ENCODE assay signal across 1 cellular context in the genomic region with DNA sequence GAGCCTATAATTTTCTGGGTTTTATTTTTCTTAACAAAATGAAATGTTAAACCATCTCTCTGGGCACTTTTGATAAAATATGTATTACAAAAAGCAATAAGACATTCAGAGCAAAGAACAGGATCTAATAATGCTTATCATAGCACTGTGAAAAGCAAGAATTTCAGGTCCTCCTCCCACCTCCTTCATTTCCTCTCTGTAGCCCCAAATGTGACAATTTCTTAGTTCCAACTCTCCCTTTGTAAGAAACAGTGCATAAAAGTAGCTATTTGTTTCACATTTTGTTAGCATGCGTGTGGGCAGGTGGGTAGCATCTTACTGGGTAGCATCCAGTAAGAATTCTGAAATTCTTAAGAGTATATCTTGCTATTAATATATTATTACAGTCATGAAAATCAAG.
TF ChIP-seq lines count a peak whose summit lies in the region.

No MANE protein-coding gene starts in this region.

TF ChIP-seq in WTC11, 78 proteins besides CTCF, POLR2A, EP300 and RAD21 (continued from another document):
- TF ChIP-seq, protein P1, sequence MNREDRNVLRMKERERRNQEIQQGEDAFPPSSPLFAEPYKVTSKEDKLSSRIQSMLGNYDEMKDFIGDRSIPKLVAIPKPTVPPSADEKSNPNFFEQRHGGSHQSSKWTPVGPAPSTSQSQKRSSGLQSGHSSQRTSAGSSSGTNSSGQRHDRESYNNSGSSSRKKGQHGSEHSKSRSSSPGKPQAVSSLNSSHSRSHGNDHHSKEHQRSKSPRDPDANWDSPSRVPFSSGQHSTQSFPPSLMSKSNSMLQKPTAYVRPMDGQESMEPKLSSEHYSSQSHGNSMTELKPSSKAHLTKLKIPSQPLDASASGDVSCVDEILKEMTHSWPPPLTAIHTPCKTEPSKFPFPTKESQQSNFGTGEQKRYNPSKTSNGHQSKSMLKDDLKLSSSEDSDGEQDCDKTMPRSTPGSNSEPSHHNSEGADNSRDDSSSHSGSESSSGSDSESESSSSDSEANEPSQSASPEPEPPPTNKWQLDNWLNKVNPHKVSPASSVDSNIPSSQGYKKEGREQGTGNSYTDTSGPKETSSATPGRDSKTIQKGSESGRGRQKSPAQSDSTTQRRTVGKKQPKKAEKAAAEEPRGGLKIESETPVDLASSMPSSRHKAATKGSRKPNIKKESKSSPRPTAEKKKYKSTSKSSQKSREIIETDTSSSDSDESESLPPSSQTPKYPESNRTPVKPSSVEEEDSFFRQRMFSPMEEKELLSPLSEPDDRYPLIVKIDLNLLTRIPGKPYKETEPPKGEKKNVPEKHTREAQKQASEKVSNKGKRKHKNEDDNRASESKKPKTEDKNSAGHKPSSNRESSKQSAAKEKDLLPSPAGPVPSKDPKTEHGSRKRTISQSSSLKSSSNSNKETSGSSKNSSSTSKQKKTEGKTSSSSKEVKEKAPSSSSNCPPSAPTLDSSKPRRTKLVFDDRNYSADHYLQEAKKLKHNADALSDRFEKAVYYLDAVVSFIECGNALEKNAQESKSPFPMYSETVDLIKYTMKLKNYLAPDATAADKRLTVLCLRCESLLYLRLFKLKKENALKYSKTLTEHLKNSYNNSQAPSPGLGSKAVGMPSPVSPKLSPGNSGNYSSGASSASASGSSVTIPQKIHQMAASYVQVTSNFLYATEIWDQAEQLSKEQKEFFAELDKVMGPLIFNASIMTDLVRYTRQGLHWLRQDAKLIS (CRISPR knock-in tag; IDR thresholded peaks at IDR 0.05; ENCODE audit: borderline replicate concordance) = no peak
- no peak for TF ChIP-seq ZNF121 (CRISPR knock-in tag; IDR thresholded peaks at IDR 0.05)
- no peak for TF ChIP-seq FOXP1 (CRISPR knock-in tag; IDR thresholded peaks at IDR 0.05; ENCODE audit: borderline replicate concordance)
- TF ChIP-seq HMGA2 (CRISPR knock-in tag; IDR thresholded peaks at IDR 0.05) = no peak
- no peak for TF ChIP-seq SMAD4 (CRISPR knock-in tag; IDR thresholded peaks at IDR 0.05)
- TF ChIP-seq RORB (CRISPR knock-in tag; IDR thresholded peaks at IDR 0.05) = no peak
- TF ChIP-seq, protein P2, sequence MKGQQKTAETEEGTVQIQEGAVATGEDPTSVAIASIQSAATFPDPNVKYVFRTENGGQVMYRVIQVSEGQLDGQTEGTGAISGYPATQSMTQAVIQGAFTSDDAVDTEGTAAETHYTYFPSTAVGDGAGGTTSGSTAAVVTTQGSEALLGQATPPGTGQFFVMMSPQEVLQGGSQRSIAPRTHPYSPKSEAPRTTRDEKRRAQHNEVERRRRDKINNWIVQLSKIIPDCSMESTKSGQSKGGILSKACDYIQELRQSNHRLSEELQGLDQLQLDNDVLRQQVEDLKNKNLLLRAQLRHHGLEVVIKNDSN (CRISPR knock-in tag; IDR thresholded peaks at IDR 0.05) = no peak
- TF ChIP-seq GTF2I (CRISPR knock-in tag; conservative IDR thresholded peaks at IDR 0.05) = no peak
- TF ChIP-seq ZNF232 (CRISPR knock-in tag; IDR thresholded peaks at IDR 0.05) = no peak
- TF ChIP-seq IRF2 (CRISPR knock-in tag; IDR thresholded peaks at IDR 0.05; ENCODE audit: borderline replicate concordance, low read depth) = no peak
- no peak for TF ChIP-seq ATF1 (CRISPR knock-in tag; IDR thresholded peaks at IDR 0.05)
TF ChIP-seq in WTC11: peak in this region for 0.
